In the genomic region with DNA sequence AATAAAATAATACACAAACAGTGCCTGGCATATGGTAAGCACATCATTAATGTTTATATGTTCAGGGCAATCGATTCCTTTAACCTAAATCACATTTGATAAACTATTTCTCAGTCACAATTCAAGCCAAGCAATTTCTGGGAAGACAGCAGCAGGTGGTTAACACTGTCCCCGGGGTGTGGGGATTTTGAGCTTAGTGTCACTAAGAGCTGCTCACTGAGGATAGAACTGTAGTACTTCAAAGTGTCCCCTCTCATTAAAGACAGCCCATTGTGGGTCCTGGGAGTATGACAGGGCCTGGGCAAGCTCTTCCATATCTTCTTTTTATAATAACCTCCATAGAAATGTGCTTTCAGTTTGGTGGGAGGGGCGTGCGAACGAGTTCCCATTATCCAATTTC, we compare ENCODE assay signal across 17 cellular contexts. TPM values are rescaled to one million over a fixed set of nuclear protein-coding genes. Genes with fewer than 3 reads are reported as not detected.
DNase-seq lines count a peak whose midpoint lies in the region; TF ChIP-seq lines count a peak whose summit lies in the region.
"Had no signal": no experiment of that assay in that cellular context is flagged by ENCODE, and none has a peak within 500 bp of the region (broad histone marks: within the 10 kb centered on the region; RNA-seq: fewer than 3 reads in every experiment).

No MANE protein-coding gene starts in this region.

- peak; percentile 89 for DNase-seq in NCI-H82 (lab: John Stamatoyannopoulos, UW)
- peak; percentile 1 for DNase-seq in activated T-helper 2 cell treated with anti-CD3 and anti-CD28 coated beads, Interferon-gamma antibody, Interleukin-2, Interleukin-4, amounts not matched to agents 10 μg/mL and 5 μg/mL and 100 μg/mL, durations not matched to agents 14 hours and 24 hours and 36 hours (ENCODE audit: low spot score)
- DNase-seq in neural crest cell (ENCODE audit: low read depth, low spot score) = no peak
- DNase-seq in effector memory CD4-positive, alpha-beta T cell = no peak
- no peak for DNase-seq in NCI-H2107 treated with DMSO at 0.1 percent for 48 hours (lab: John Stamatoyannopoulos, UW; ENCODE audit: unreplicated experiment)
- no peak for DNase-seq in NCI-H1436 treated with DMSO at 0.1 percent for 48 hours (lab: John Stamatoyannopoulos, UW)
- DNase-seq: ACHN; BE2C; C1 segment of cervical spinal cord; Caco-2; CD4-positive, CD25-positive, alpha-beta regulatory T cell; CD8-positive, alpha-beta memory T cell; DMS79 treated with DMSO at 0.1 percent for 48 hours; GF-D8; HFFc6 had no signal

- H3K4me3 Mint-ChIP-seq in activated T-helper 2 cell treated with anti-CD3 and anti-CD28 coated beads, Interferon-gamma antibody, Interleukin-2, Interleukin-4, amounts not matched to agents 10 μg/mL and 5 μg/mL and 100 μg/mL, durations not matched to agents 14 hours and 24 hours and 36 hours (ENCODE audit: low read depth) = no peak overlapping the region
- H3K4me3 Mint-ChIP-seq in neural crest cell = no peak overlapping the region
- H3K4me3 Mint-ChIP-seq: CD4-positive, CD25-positive, alpha-beta regulatory T cell; CD8-positive, alpha-beta memory T cell; GM23338; HFFc6 had no signal

- intact Hi-C loops in activated T-helper 2 cell treated with anti-CD3 and anti-CD28 coated beads, Interferon-gamma antibody, Interleukin-2, Interleukin-4, amounts not matched to agents 10 μg/mL and 5 μg/mL and 100 μg/mL, durations not matched to agents 14 hours and 24 hours and 36 hours (cut with micrococcal nuclease) = no loop called here

- no peaks in the 10 kb centered on the region for H3K27me3 ChIP-seq in effector memory CD4-positive, alpha-beta T cell (replicated peaks; ENCODE audit: control insufficient read depth, insufficient read depth, low read length, poor library complexity, severe bottlenecking)
- H3K27me3 ChIP-seq: BE2C had no signal

- no peaks in the 10 kb centered on the region for H3K4me1 ChIP-seq in effector memory CD4-positive, alpha-beta T cell (ENCODE audit: control insufficient read depth, insufficient read depth, low read length, poor library complexity, severe bottlenecking)
- H3K4me1 ChIP-seq: BE2C, Caco-2 had no signal

- peaks cover 10% of the 10 kb centered on the region for H3K9me3 Mint-ChIP-seq in activated T-helper 2 cell treated with anti-CD3 and anti-CD28 coated beads, Interferon-gamma antibody, Interleukin-2, Interleukin-4, amounts not matched to agents 10 μg/mL and 5 μg/mL and 100 μg/mL, durations not matched to agents 14 hours and 24 hours and 36 hours
- H3K9me3 Mint-ChIP-seq in neural crest cell = peaks cover 15% of the 10 kb centered on the region

- H3K27ac Mint-ChIP-seq in activated T-helper 2 cell treated with anti-CD3 and anti-CD28 coated beads, Interferon-gamma antibody, Interleukin-2, Interleukin-4, amounts not matched to agents 10 μg/mL and 5 μg/mL and 100 μg/mL, durations not matched to agents 14 hours and 24 hours and 36 hours = no peak overlapping the region
- peak overlapping the region; percentile 36 for H3K27ac Mint-ChIP-seq in neural crest cell (ENCODE audit: unreplicated experiment)
- H3K27ac Mint-ChIP-seq: CD4-positive, CD25-positive, alpha-beta regulatory T cell; CD8-positive, alpha-beta memory T cell; GM23338; HFFc6 had no signal

- peaks cover 35% of the 10 kb centered on the region for H3K27me3 Mint-ChIP-seq in activated T-helper 2 cell treated with anti-CD3 and anti-CD28 coated beads, Interferon-gamma antibody, Interleukin-2, Interleukin-4, amounts not matched to agents 10 μg/mL and 5 μg/mL and 100 μg/mL, durations not matched to agents 14 hours and 24 hours and 36 hours (ENCODE audit: low read depth)
- H3K27me3 Mint-ChIP-seq in neural crest cell (ENCODE audit: low read depth) = no peaks in the 10 kb centered on the region

- H3K27ac ChIP-seq in effector memory CD4-positive, alpha-beta T cell (ENCODE audit: insufficient read depth, low read length, poor library complexity, severe bottlenecking) = no peak overlapping the region
- H3K27ac ChIP-seq: HL-60 had no signal

- H3K4me1 Mint-ChIP-seq in activated T-helper 2 cell treated with anti-CD3 and anti-CD28 coated beads, Interferon-gamma antibody, Interleukin-2, Interleukin-4, amounts not matched to agents 10 μg/mL and 5 μg/mL and 100 μg/mL, durations not matched to agents 14 hours and 24 hours and 36 hours (ENCODE audit: low read depth) = peaks cover 3% of the 10 kb centered on the region
- no peaks in the 10 kb centered on the region for H3K4me1 Mint-ChIP-seq in neural crest cell
- H3K4me1 Mint-ChIP-seq: CD4-positive, CD25-positive, alpha-beta regulatory T cell; CD8-positive, alpha-beta memory T cell had no signal

- H3K36me3 ChIP-seq in effector memory CD4-positive, alpha-beta T cell (ENCODE audit: control insufficient read depth, insufficient read depth, low read length) = no peaks in the 10 kb centered on the region
- H3K36me3 ChIP-seq: BE2C had no signal

- no peak overlapping the region for H3K4me3 ChIP-seq in effector memory CD4-positive, alpha-beta T cell (ENCODE audit: insufficient read depth, low read depth, low read length, poor library complexity, severe bottlenecking)
- H3K4me3 ChIP-seq: GM23338 had no signal

- no peaks in the 10 kb centered on the region for H3K9me3 ChIP-seq in effector memory CD4-positive, alpha-beta T cell (ENCODE audit: control insufficient read depth, low read length)
- H3K9me3 ChIP-seq: BE2C had no signal

- TF ChIP-seq CTCF in neural crest cell (conservative IDR thresholded peaks at IDR 0.05) = no peak

- no peaks in the 10 kb centered on the region for H3K36me3 Mint-ChIP-seq in activated T-helper 2 cell treated with anti-CD3 and anti-CD28 coated beads, Interferon-gamma antibody, Interleukin-2, Interleukin-4, amounts not matched to agents 10 μg/mL and 5 μg/mL and 100 μg/mL, durations not matched to agents 14 hours and 24 hours and 36 hours (ENCODE audit: low read depth)
- no peaks in the 10 kb centered on the region for H3K36me3 Mint-ChIP-seq in neural crest cell (ENCODE audit: low read depth)
- H3K36me3 Mint-ChIP-seq: CD4-positive, CD25-positive, alpha-beta regulatory T cell; CD8-positive, alpha-beta memory T cell had no signal

RNA-seq across cellular contexts. Expression of a gene that starts 8.4 kb away (rescaled TPM):
- total RNA-seq in activated T-helper 2 cell treated with anti-CD3 and anti-CD28 coated beads, Interferon-gamma antibody, Interleukin-2, Interleukin-4, amounts not matched to agents 10 μg/mL and 5 μg/mL and 100 μg/mL, durations not matched to agents 14 hours and 24 hours and 36 hours = 58.9 and 59.3 TPM in 2 replicates
- 57.1 and 58.0 TPM in 2 replicates for total RNA-seq in neural crest cell

Comparison
In these comparisons a context has a peak if more than half of its experiments do, and no peak if none do; other contexts are left out.
1. DNase-seq: peak in NCI-H82 (single experiment) and activated T-helper 2 cell treated with anti-CD3 and anti-CD28 coated beads, Interferon-gamma antibody, Interleukin-2, Interleukin-4, amounts not matched to agents 10 μg/mL and 5 μg/mL and 100 μg/mL, durations not matched to agents 14 hours and 24 hours and 36 hours (single experiment); none in neural crest cell (single experiment), effector memory CD4-positive, alpha-beta T cell (0 of 3), NCI-H2107 treated with DMSO at 0.1 percent for 48 hours (single experiment) and NCI-H1436 treated with DMSO at 0.1 percent for 48 hours (single experiment).